In the genomic region with DNA sequence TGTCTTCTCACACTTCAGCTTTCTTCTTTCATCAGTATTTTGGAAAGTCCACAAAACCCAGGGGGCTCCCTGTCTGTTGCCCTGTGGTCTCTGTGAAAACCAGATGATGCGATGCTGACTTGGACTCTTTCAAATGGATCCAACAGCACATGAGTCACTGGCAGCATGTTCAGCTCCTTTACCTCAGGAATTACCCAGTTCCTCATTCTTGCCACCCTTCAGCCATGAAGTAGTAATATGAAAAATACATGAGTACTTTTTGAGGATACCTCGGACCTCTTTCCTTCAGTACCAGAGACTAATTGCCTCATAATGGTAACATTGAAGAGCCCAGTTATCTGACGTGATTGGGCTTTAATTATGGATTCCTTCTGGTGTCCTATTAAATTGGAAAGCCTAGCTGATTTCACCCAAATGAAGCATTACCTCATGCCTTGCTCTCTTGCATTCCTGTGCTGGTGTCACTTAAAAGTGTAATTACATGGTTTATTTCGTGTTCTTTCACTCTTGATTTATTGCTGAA, we compare ENCODE assay signal across 9 cellular contexts.
DNase-seq lines count a peak whose midpoint lies in the region; ATAC-seq, FAIRE-seq and TF ChIP-seq lines count a peak whose summit lies in the region.
"Had no signal": no experiment of that assay in that cellular context is flagged by ENCODE, and none has a peak within 500 bp of the region (broad histone marks: within the 10 kb centered on the region; RNA-seq: fewer than 3 reads in every experiment).

No MANE protein-coding gene starts in this region.

- no peak for TF ChIP-seq POLR2A in GM12878 (IDR thresholded peaks at IDR 0.05; ENCODE audit: low read depth, low read length)

- TF ChIP-seq EP300 in GM12878 (IDR thresholded peaks at IDR 0.05; ENCODE audit: borderline replicate concordance in 1 of 2, control insufficient read depth in 1 of 2, low read depth in 2 of 2, low read length in 2 of 2): peak; percentile 84 to 94; a peak in 3 of 4 replicates

- H3K4me1 ChIP-seq in GM12878 (ENCODE audit: control insufficient read depth, insufficient read depth, low read length): peaks cover 45% of the 10 kb centered on the region
- H3K4me1 ChIP-seq in upper lobe of right lung: no peaks in the 10 kb centered on the region
- H3K4me1 ChIP-seq in colonic mucosa: no peaks in the 10 kb centered on the region
- H3K4me1 ChIP-seq in small intestine (ENCODE audit: control insufficient read depth in 2 of 2, insufficient read depth in 1 of 2, low read depth in 1 of 2, low read length in 1 of 2): peaks cover 0 to 10% of the 10 kb centered on the region in 2 donors

- H3K27me3 ChIP-seq in GM12878 (replicated peaks in 1 of 2; ENCODE audit: control insufficient read depth in 2 of 2, insufficient read depth in 2 of 2, low read length in 1 of 2) (no peaks in the 10 kb centered on the region), upper lobe of right lung (no peaks in the 10 kb centered on the region), colonic mucosa (no peaks in the 10 kb centered on the region), small intestine (ENCODE audit: control insufficient read depth in 2 of 2, insufficient read depth in 2 of 2, low read length in 2 of 2) (no peaks in the 10 kb centered on the region)
- H3K27me3 ChIP-seq: upper lobe of left lung had no signal

- in situ Hi-C loops in GM12878 (cut with MboI): no loop called here

- peaks cover 2% of the 10 kb centered on the region for H3K9me3 ChIP-seq in GM12878 (replicated peaks; ENCODE audit: control insufficient read depth, insufficient read depth, low read length)
- H3K9me3 ChIP-seq in upper lobe of right lung: no peaks in the 10 kb centered on the region
- H3K9me3 ChIP-seq in colonic mucosa: no peaks in the 10 kb centered on the region
- no peaks in the 10 kb centered on the region for H3K9me3 ChIP-seq in small intestine (ENCODE audit: control insufficient read depth, low read depth)
- H3K9me3 ChIP-seq: upper lobe of left lung had no signal

- intact Hi-C loops in GM12878 (cut with micrococcal nuclease; ENCODE audit: unreplicated experiment): loop anchor here (1.0 to 2.0 kb wide), 3 partner anchors 18 to 63 kb away; a partner anchor contains a TSS
- intact Hi-C loops in upper lobe of right lung (cut with DNase I): no loop called here
- intact Hi-C loops in colonic mucosa (cut with DNase I): no loop called here

- FAIRE-seq in GM12878 (lab: Jason Lieb, UNC) (peak; percentile 81), small intestine (lab: Jason Lieb, UNC) (no peak)

- RAD21 ChIA-PET in GM12878 (lab: Charles Lee; ENCODE audit: unreplicated experiment): interaction anchor here (1.0 to 2.7 kb wide), 12 partner anchors 14 to 64 kb away, joined by 3 to 18 read pairs (median 4); no protein-coding TSS in a partner anchor

- BruUV-seq in GM12878 (replicated peaks; lab: Mats Ljungman, UMichigan): no TSS peak

- ATAC-seq in GM21360 (IDR thresholded peaks at IDR 0.05; ENCODE audit: unreplicated experiment) (peak; percentile 89), HG03521 (IDR thresholded peaks at IDR 0.05; ENCODE audit: unreplicated experiment) (peak; percentile 87), GM12878 (peak; percentile 87), upper lobe of right lung (peak; percentile 66)

- TF ChIP-seq RAD21 in GM12878 (IDR thresholded peaks at IDR 0.05; ENCODE audit: insufficient read depth, low read depth, low read length): peak; percentile 13; the same call in 1 of the 2 replicates

- H3K79me2 ChIP-seq in GM12878 (ENCODE audit: control insufficient read depth, insufficient read depth, low read length): peaks cover 53% of the 10 kb centered on the region

- SMC1A ChIA-PET in GM12878 (lab: Charles Lee; ENCODE audit: uncharacterized antibody, unreplicated experiment): interaction anchor here (0.8 to 5.2 kb wide), 15 partner anchors 9 to 69 kb away, joined by 3 to 39 read pairs (median 5); no protein-coding TSS in a partner anchor

- 14% methylated on average over 4 of the region's 4 CpGs for WGBS in GM12878 (ENCODE audit: insufficient coverage, insufficient replicate concordance, low lambda C conversion rate, missing lambda C conversion rate)
- whole genome bisulfite sequencing in small intestine, 3 donors: 75 to 92% (median 76%) methylated on average over 4 of the region's 4 CpGs

- TF ChIP-seq CTCF in GM12878 (IDR thresholded peaks at IDR 0.05 in 2 of 3, conservative IDR thresholded peaks at IDR 0.05 in 1 of 3; ENCODE audit: control insufficient read depth in 2 of 3, extremely low read depth in 1 of 3, insufficient read depth in 1 of 3, low read depth in 3 of 3, low read length in 3 of 3) (no peak), upper lobe of right lung (IDR thresholded peaks at IDR 0.05) (no peak), colonic mucosa (IDR thresholded peaks at IDR 0.05) (no peak)

- POLR2A ChIA-PET in GM12878 (lab: Charles Lee): interaction anchor here (0.7 to 7.5 kb wide), 11 partner anchors 9 to 586 kb away, joined by 3 to 52 read pairs (median 6); no protein-coding TSS in a partner anchor

- H3K4me3 ChIP-seq in GM12878 (no peak overlapping the region; the same call in 1 of the 2 replicates), upper lobe of right lung (no peak overlapping the region), colonic mucosa (no peak overlapping the region), small intestine (ENCODE audit: low read depth in 1 of 2, low read length in 2 of 2) (no peak overlapping the region)
- H3K4me3 ChIP-seq: upper lobe of left lung had no signal

- DNase-seq in ELR (ENCODE audit: low read depth) (peak; percentile 77), GM12878 (ENCODE audit: low read depth, low spot score) (peak; percentile 91), upper lobe of right lung (no peak), NK-92 (lab: John Stamatoyannopoulos, UW; ENCODE audit: unreplicated experiment) (no peak), colonic mucosa (no peak), small intestine (no peak)

- H3K9ac ChIP-seq in GM12878 (ENCODE audit: control insufficient read depth, insufficient read depth, low read length) (no peak overlapping the region), colonic mucosa (ENCODE audit: low read depth in 2 of 2, low read length in 2 of 2) (no peak overlapping the region)

- H4K20me1 ChIP-seq in GM12878 (ENCODE audit: control insufficient read depth, insufficient read depth): no peaks in the 10 kb centered on the region

- H2AFZ ChIP-seq in GM12878 (ENCODE audit: control insufficient read depth, low read depth, low read length): no peak overlapping the region

- peak overlapping the region; percentile 51; the same call in 1 of the 2 replicates for H3K4me2 ChIP-seq in GM12878 (ENCODE audit: control insufficient read depth, insufficient read depth)

- CTCF ChIA-PET in GM12878 (lab: Yijun Ruan, JAX): interaction anchor here (0.8 to 3.3 kb wide), 6 partner anchors 12 to 22 kb away, joined by 3 to 12 read pairs (median 6); no protein-coding TSS in a partner anchor

- H3K27ac ChIP-seq in GM12878 (ENCODE audit: control insufficient read depth, insufficient read depth) (peak overlapping the region; percentile 65), upper lobe of right lung (no peak overlapping the region), colonic mucosa (no peak overlapping the region), small intestine (ENCODE audit: low read depth in 1 of 2, low read length in 1 of 2) (no peak overlapping the region)
- H3K27ac ChIP-seq: upper lobe of left lung had no signal

- H3K36me3 ChIP-seq in GM12878 (ENCODE audit: control insufficient read depth in 2 of 2, insufficient read depth in 2 of 2, low read length in 1 of 2) (peaks cover 2 to 36% of the 10 kb centered on the region in 2 experiments), upper lobe of right lung (peaks cover 9% of the 10 kb centered on the region), colonic mucosa (no peaks in the 10 kb centered on the region), small intestine (ENCODE audit: control insufficient read depth in 2 of 2, insufficient read depth in 2 of 2, low read length in 2 of 2) (peaks cover 2% of the 10 kb centered on the region in 2 donors)

TF ChIP-seq in GM12878, 131 proteins besides CTCF, POLR2A, EP300 and RAD21 (continues in another document):
- TF ChIP-seq, protein P1, sequence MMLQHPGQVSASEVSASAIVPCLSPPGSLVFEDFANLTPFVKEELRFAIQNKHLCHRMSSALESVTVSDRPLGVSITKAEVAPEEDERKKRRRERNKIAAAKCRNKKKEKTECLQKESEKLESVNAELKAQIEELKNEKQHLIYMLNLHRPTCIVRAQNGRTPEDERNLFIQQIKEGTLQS (IDR thresholded peaks at IDR 0.05; ENCODE audit: borderline replicate concordance, extremely low read depth, low read depth, low read length): no peak
- peak; percentile 88 for TF ChIP-seq MTA3 (IDR thresholded peaks at IDR 0.05; ENCODE audit: borderline replicate concordance, low read length)
- TF ChIP-seq SPI1 (IDR thresholded peaks at IDR 0.05; ENCODE audit: borderline replicate concordance, insufficient read depth, low read depth, low read length): peak; percentile 100
- TF ChIP-seq POLR2AphosphoS5 (IDR thresholded peaks at IDR 0.05; ENCODE audit: low read length): no peak
- 0 out of 2 replicates have a peak, but pooled peaks have one; percentile 36 for TF ChIP-seq YY1 (IDR thresholded peaks at IDR 0.05; ENCODE audit: low read depth, low read length)
- TF ChIP-seq CHD4 (IDR thresholded peaks at IDR 0.05): no peak
- TF ChIP-seq ZNF207 (IDR thresholded peaks at IDR 0.05; ENCODE audit: borderline replicate concordance): peak; percentile 70; the same call in 1 of the 2 replicates
- peak; percentile 79; the same call in 1 of the 2 replicates for TF ChIP-seq TBL1XR1 (IDR thresholded peaks at IDR 0.05; ENCODE audit: low read depth, low read length)
- peak; percentile 53; the same call in 1 of the 2 replicates for TF ChIP-seq MXI1 (IDR thresholded peaks at IDR 0.05; ENCODE audit: low read depth, low read length)
- peak; percentile 96 for TF ChIP-seq NFIC (IDR thresholded peaks at IDR 0.05; ENCODE audit: low read depth, low read length)
- no peak for TF ChIP-seq SIX5 (IDR thresholded peaks at IDR 0.05; ENCODE audit: low read depth, low read length, severe bottlenecking)
- no peak for TF ChIP-seq SMARCA5 (IDR thresholded peaks at IDR 0.05)
- no peak for TF ChIP-seq LARP7 (IDR thresholded peaks at IDR 0.05)
- peak; percentile 78 for TF ChIP-seq BMI1 (IDR thresholded peaks at IDR 0.05; ENCODE audit: borderline replicate concordance)
- TF ChIP-seq CHD1 (IDR thresholded peaks at IDR 0.05; ENCODE audit: low read depth, low read length): no peak
- TF ChIP-seq CHD2 (IDR thresholded peaks at IDR 0.05; ENCODE audit: borderline replicate concordance, low read depth, low read length): 0 out of 2 replicates have a peak, but pooled peaks have one; percentile 60
- TF ChIP-seq HCFC1 (IDR thresholded peaks at IDR 0.05; ENCODE audit: low read length): no peak
- no peak for TF ChIP-seq ZNF622 (IDR thresholded peaks at IDR 0.05)
- TF ChIP-seq SMAD1 (IDR thresholded peaks at IDR 0.05; ENCODE audit: low read depth, partially characterized antibody): peak; percentile 26
- no peak for TF ChIP-seq EZH2 (IDR thresholded peaks at IDR 0.05; ENCODE audit: borderline replicate concordance, control insufficient read depth, low read depth, low read length)
- no peak for TF ChIP-seq ZNF274 (IDR thresholded peaks at IDR 0.05; ENCODE audit: insufficient read depth, insufficient read length)

Comparison
In these comparisons a context has a peak if more than half of its experiments do, and no peak if none do; other contexts are left out.
1. DNase-seq: peak in ELR (single experiment) and GM12878 (single experiment); none in upper lobe of right lung (single experiment), NK-92 (single experiment), colonic mucosa (single experiment) and small intestine (single experiment).
2. Peak in every context shown above with its lines, with median percentiles within 50 percentile points of each other: ATAC-seq.